ENCODE assay signal across 2 cellular contexts in the genomic region with DNA sequence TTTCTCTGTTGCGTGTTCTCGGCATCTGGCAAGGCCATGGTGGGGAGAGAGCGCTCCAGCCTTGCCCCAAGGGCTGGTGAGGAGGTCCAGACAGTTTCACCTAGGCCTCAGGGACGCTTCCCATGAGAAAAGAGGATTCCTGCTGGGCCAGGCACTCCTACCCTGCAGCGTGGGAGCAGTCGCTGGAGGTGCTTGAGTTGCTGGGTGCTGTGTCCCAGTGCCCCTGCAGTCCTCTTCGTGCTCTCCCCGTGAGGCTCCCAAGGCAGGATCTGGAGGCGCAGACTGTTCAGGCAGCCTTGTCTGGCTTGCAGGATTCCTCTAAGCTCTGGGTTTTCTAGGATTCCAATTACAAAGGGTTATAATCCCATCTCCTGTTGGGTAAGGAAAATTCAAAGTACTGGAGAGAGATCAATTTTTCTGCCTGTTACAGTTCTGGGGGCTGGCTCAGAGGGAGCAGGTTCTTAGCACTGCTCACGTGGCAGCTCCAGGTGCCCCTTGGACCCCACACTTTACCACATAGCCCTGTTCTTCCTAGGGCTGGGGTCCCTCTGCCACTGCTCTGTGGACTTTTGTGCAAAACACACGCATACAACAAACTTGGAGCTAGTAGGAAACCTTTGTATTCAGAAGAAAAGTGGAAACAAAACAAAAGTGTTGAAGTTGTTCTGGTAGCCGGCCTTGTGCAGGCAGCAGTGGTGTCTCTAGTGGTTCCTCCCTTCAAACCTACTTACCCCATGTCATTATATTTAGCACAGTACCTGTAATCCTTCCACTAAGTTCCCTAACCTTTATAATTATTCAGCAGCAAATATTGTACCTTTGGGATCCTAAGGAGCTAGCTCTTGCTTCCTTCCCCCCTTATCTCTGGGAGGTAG.
TF ChIP-seq lines count a peak whose summit lies in the region.

No MANE protein-coding gene starts in this region.

TF ChIP-seq in GM23338, 12 proteins besides CTCF, POLR2A, EP300 and RAD21 (continues in another document):
- TF ChIP-seq EZH2phosphoT487 (IDR thresholded peaks at IDR 0.05; ENCODE audit: unreplicated experiment) (no peak), CREB1 (CRISPR knock-in tag; IDR thresholded peaks at IDR 0.05; ENCODE audit: low read depth) (no peak), ZNF331 (CRISPR knock-in tag; IDR thresholded peaks at IDR 0.05; ENCODE audit: low read depth) (no peak), EZH2 (IDR thresholded peaks at IDR 0.05; ENCODE audit: low read depth, unreplicated experiment) (no peak), NANOG (IDR thresholded peaks at IDR 0.05; ENCODE audit: borderline replicate concordance) (no peak), STAT1 (IDR thresholded peaks at IDR 0.05; ENCODE audit: unreplicated experiment) (no peak), POLR2AphosphoS5 (IDR thresholded peaks at IDR 0.05; ENCODE audit: low read depth) (no peak), ZNF114 (CRISPR knock-in tag; IDR thresholded peaks at IDR 0.05) (no peak)
- TF ChIP-seq, protein P1, sequence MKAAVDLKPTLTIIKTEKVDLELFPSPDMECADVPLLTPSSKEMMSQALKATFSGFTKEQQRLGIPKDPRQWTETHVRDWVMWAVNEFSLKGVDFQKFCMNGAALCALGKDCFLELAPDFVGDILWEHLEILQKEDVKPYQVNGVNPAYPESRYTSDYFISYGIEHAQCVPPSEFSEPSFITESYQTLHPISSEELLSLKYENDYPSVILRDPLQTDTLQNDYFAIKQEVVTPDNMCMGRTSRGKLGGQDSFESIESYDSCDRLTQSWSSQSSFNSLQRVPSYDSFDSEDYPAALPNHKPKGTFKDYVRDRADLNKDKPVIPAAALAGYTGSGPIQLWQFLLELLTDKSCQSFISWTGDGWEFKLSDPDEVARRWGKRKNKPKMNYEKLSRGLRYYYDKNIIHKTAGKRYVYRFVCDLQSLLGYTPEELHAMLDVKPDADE (IDR thresholded peaks at IDR 0.05): no peak
- TF ChIP-seq, protein P2, sequence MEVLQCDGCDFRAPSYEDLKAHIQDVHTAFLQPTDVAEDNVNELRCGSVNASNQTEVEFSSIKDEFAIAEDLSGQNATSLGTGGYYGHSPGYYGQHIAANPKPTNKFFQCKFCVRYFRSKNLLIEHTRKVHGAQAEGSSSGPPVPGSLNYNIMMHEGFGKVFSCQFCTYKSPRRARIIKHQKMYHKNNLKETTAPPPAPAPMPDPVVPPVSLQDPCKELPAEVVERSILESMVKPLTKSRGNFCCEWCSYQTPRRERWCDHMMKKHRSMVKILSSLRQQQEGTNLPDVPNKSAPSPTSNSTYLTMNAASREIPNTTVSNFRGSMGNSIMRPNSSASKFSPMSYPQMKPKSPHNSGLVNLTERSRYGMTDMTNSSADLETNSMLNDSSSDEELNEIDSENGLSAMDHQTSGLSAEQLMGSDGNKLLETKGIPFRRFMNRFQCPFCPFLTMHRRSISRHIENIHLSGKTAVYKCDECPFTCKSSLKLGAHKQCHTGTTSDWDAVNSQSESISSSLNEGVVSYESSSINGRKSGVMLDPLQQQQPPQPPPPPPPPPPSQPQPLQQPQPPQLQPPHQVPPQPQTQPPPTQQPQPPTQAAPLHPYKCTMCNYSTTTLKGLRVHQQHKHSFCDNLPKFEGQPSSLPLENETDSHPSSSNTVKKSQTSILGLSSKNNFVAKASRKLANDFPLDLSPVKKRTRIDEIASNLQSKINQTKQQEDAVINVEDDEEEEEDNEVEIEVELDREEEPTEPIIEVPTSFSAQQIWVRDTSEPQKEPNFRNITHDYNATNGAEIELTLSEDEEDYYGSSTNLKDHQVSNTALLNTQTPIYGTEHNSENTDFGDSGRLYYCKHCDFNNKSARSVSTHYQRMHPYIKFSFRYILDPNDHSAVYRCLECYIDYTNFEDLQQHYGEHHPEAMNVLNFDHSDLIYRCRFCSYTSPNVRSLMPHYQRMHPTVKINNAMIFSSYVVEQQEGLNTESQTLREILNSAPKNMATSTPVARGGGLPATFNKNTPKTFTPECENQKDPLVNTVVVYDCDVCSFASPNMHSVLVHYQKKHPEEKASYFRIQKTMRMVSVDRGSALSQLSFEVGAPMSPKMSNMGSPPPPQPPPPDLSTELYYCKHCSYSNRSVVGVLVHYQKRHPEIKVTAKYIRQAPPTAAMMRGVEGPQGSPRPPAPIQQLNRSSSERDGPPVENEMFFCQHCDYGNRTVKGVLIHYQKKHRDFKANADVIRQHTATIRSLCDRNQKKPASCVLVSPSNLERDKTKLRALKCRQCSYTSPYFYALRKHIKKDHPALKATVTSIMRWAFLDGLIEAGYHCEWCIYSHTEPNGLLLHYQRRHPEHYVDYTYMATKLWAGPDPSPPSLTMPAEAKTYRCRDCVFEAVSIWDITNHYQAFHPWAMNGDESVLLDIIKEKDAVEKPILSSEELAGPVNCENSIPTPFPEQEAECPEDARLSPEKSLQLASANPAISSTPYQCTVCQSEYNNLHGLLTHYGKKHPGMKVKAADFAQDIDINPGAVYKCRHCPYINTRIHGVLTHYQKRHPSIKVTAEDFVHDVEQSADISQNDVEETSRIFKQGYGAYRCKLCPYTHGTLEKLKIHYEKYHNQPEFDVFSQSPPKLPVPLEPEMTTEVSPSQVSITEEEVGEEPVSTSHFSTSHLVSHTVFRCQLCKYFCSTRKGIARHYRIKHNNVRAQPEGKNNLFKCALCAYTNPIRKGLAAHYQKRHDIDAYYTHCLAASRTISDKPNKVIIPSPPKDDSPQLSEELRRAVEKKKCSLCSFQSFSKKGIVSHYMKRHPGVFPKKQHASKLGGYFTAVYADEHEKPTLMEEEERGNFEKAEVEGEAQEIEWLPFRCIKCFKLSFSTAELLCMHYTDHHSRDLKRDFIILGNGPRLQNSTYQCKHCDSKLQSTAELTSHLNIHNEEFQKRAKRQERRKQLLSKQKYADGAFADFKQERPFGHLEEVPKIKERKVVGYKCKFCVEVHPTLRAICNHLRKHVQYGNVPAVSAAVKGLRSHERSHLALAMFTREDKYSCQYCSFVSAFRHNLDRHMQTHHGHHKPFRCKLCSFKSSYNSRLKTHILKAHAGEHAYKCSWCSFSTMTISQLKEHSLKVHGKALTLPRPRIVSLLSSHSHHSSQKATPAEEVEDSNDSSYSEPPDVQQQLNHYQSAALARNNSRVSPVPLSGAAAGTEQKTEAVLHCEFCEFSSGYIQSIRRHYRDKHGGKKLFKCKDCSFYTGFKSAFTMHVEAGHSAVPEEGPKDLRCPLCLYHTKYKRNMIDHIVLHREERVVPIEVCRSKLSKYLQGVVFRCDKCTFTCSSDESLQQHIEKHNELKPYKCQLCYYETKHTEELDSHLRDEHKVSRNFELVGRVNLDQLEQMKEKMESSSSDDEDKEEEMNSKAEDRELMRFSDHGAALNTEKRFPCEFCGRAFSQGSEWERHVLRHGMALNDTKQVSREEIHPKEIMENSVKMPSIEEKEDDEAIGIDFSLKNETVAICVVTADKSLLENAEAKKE (CRISPR knock-in tag; IDR thresholded peaks at IDR 0.05): no peak

TF ChIP-seq in H1, 55 proteins besides CTCF, POLR2A, EP300 and RAD21:
- no peak for TF ChIP-seq CHD1 (IDR thresholded peaks at IDR 0.05; ENCODE audit: low read depth, low read length)
- no peak for TF ChIP-seq EZH2 (IDR thresholded peaks at IDR 0.05; ENCODE audit: low read depth, low read length, severe bottlenecking)
- no peak for TF ChIP-seq ZNF274 (IDR thresholded peaks at IDR 0.05; ENCODE audit: borderline replicate concordance, extremely low read depth, low read length)
- no peak for TF ChIP-seq YY1 (IDR thresholded peaks at IDR 0.05; ENCODE audit: low read depth, low read length)
- no peak for TF ChIP-seq NANOG (IDR thresholded peaks at IDR 0.05; ENCODE audit: insufficient read depth, low read depth, low read length, poor library complexity, severe bottlenecking)
- no peak for TF ChIP-seq RXRA (IDR thresholded peaks at IDR 0.05; ENCODE audit: insufficient read depth, low read depth, low read length)
- no peak for TF ChIP-seq ASH2L (IDR thresholded peaks at IDR 0.05; ENCODE audit: low read length)
TF ChIP-seq in H1: peak in this region for 0.
